In the genomic region with DNA sequence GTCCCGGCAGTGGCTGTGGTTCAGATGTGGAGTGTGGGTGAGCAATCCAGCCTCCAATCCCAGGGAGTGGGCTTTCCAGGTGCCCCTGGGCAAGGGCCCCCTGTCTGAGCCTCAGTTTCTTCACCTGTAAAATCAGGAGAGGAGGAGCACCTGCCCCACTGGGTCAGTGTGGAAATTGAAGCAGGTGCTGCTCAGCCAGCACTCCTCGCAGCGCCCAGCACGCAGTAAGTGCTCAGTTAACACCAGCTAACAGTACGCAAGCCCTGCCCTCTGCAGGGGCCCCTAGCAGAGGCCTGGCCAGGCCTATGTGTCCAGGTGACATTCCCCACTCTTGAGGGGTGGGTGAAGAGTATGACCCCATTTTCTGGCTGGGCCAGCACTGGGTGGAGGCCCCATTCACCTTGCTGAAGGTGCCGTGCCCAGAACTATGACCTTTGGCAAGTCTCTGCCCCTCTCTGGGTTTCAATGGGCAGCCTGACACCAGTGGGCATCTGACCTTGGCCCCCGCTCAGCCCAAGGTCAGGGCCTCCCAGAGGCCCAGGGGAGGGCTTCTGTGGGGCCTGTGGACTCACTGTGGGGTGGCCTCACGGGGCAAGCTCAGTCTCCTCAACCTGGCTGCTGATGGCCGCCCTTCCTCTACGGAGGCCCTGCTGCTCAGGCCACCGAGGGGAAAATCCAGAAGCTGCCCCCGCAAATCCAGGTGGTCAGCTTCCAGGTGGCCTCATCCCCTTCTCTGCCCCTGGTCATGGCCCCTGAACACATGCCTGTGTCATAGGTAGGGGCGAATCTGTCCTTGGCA, we compare ENCODE assay signal across 14 cellular contexts. TPM values are rescaled to one million over a fixed set of nuclear protein-coding genes. Genes with fewer than 3 reads are reported as not detected.
A peak's percentile ranks its signal among the peaks of the same experiment; 100 is the strongest.
DNase-seq lines count a peak whose midpoint lies in the region; ATAC-seq and TF ChIP-seq lines count a peak whose summit lies in the region.
"Had no signal": no experiment of that assay in that cellular context is flagged by ENCODE, and none has a peak within 500 bp of the region (broad histone marks: within the 10 kb centered on the region; RNA-seq: fewer than 3 reads in every experiment).

No MANE protein-coding gene starts in this region.

- no peak for DNase-seq in IMR-90
- no peak for DNase-seq in thoracic aorta (ENCODE audit: low spot score)
- no peak for DNase-seq in GM10266 (ENCODE audit: extremely low spot score)
- no peak for DNase-seq in mesenteric fat pad (ENCODE audit: low spot score)
- DNase-seq: COR-L47, dermis blood vessel endothelial cell, naive B cell, NCI-H1694 treated with DMSO at 0.1 percent for 48 hours, OCI-M1 had no signal

- H2AFZ ChIP-seq in IMR-90 (replicated peaks; ENCODE audit: low read length, poor library complexity), result no peak overlapping the region

- WGBS in IMR-90 (ENCODE audit: extremely low coverage in 2 of 2, insufficient read length in 1 of 2), 2 experiments, result 84% methylated on average over 6 of the region's 13 CpGs; no CpG with 5 or more reads in 1 of the 2 experiments

- peak overlapping the region; percentile 2 for H3K4ac ChIP-seq in IMR-90 (ENCODE audit: low read depth, low read length)

- H3K9me3 ChIP-seq in IMR-90 (ENCODE audit: control insufficient read depth, insufficient read depth, low read length), result no peaks in the 10 kb centered on the region
- no peaks in the 10 kb centered on the region for H3K9me3 ChIP-seq in muscle layer of colon (ENCODE audit: low read length)
- no peaks in the 10 kb centered on the region for H3K9me3 ChIP-seq in thoracic aorta

- H4K8ac ChIP-seq in IMR-90 (ENCODE audit: low read depth in 2 of 2, low read length in 2 of 2), result no peak overlapping the region; a peak in 1 of 4 replicates

- intact Hi-C loops in IMR-90 (cut with micrococcal nuclease), result no loop called here

- in situ Hi-C loops in IMR-90 (cut with MboI; ENCODE audit: low sequenced_read_pairs), result loop anchor here (5.0 to 25.0 kb wide), 2 partner anchors 84 to 679 kb away; a partner anchor contains a TSS

- peak overlapping the region; percentile 90; the same call in 1 of the 2 replicates for H3K4me3 ChIP-seq in IMR-90 (ENCODE audit: insufficient read depth, low read depth, low read length)
- H3K4me3 ChIP-seq in muscle layer of colon (ENCODE audit: low read depth in 1 of 2, low read length in 2 of 2), result peak overlapping the region; percentile 63 to 92
- peak overlapping the region; percentile 83 for H3K4me3 ChIP-seq in thoracic aorta

- ATAC-seq in IMR-90 (ENCODE audit: low read depth) (no peak), thoracic aorta (ENCODE audit: insufficient number of reproducible peaks, low FRiP score, low read depth) (no peak), GM18502 (IDR thresholded peaks at IDR 0.05; ENCODE audit: poor library complexity, unreplicated experiment) (no peak), GM18498 (IDR thresholded peaks at IDR 0.05; ENCODE audit: unreplicated experiment) (no peak)
- ATAC-seq: activated T-helper 17 cell treated with anti-CD3 and anti-CD28 coated beads, Interleukin-2, amount 50 U/mL, for 72 hours had no signal

- H2BK5ac ChIP-seq in IMR-90 (ENCODE audit: low read depth, low read length, poor library complexity, severe bottlenecking), result no peak overlapping the region

- H2AK5ac ChIP-seq in IMR-90 (ENCODE audit: low read depth, low read length), result peak overlapping the region; percentile 6; the same call in 1 of the 2 replicates

- H2BK120ac ChIP-seq in IMR-90 (ENCODE audit: low read depth, low read length), result no peak overlapping the region

- dilution Hi-C loops in IMR-90 (cut with HindIII; ENCODE audit: low sequenced_read_pairs, unreplicated experiment), result no loop called here

- H2BK20ac ChIP-seq in IMR-90 (ENCODE audit: low read depth, low read length), result no peak overlapping the region

- H3K9ac ChIP-seq in IMR-90 (ENCODE audit: low read depth, low read length), result peak overlapping the region; percentile 64
- peak overlapping the region; percentile 92 for H3K9ac ChIP-seq in muscle layer of colon (ENCODE audit: low read length)

- H3K4me1 ChIP-seq in IMR-90 (ENCODE audit: control insufficient read depth, insufficient read depth, low read length), result peaks cover 53% of the 10 kb centered on the region
- peaks cover 66% of the 10 kb centered on the region for H3K4me1 ChIP-seq in muscle layer of colon (ENCODE audit: insufficient read depth, low read length)
- peaks cover 45 to 71% of the 10 kb centered on the region in 2 donors for H3K4me1 ChIP-seq in thoracic aorta (ENCODE audit: control insufficient read depth in 1 of 2, low read depth in 2 of 2)

- H3K36me3 ChIP-seq in IMR-90 (ENCODE audit: control insufficient read depth, insufficient read depth, low read length) (peaks cover 34% of the 10 kb centered on the region), muscle layer of colon (ENCODE audit: insufficient read depth, low read length) (peaks cover 28% of the 10 kb centered on the region), thoracic aorta (peaks cover 17% of the 10 kb centered on the region)

- no peak overlapping the region for H3K18ac ChIP-seq in IMR-90 (ENCODE audit: low read depth, low read length)

- H3K56ac ChIP-seq in IMR-90 (ENCODE audit: extremely low read depth, insufficient read depth, low read length), result no peak overlapping the region

- H4K91ac ChIP-seq in IMR-90 (ENCODE audit: insufficient read depth, low read depth, low read length), result no peak overlapping the region

- H3K23ac ChIP-seq in IMR-90 (ENCODE audit: low read depth, low read length), result peak overlapping the region; percentile 45

- H3K9me1 ChIP-seq in IMR-90 (ENCODE audit: insufficient read depth, low read length), result peaks cover 20% of the 10 kb centered on the region

- H3K27ac ChIP-seq in IMR-90 (ENCODE audit: insufficient read depth, low read length) (peak overlapping the region; percentile 16; the same call in 1 of the 2 replicates), cingulate gyrus (ENCODE audit: low read depth, low read length) (peak overlapping the region; percentile 90), muscle layer of colon (ENCODE audit: low read depth, low read length) (peak overlapping the region; percentile 96), thoracic aorta (peak overlapping the region; percentile 80 to 84)

- H3K27me3 ChIP-seq in IMR-90 (ENCODE audit: control insufficient read depth, insufficient read depth, low read length) (no peaks in the 10 kb centered on the region), muscle layer of colon (ENCODE audit: control insufficient read depth in 1 of 2, insufficient read depth in 2 of 2, low read length in 2 of 2) (no peaks in the 10 kb centered on the region), thoracic aorta (replicated peaks; ENCODE audit: insufficient read depth) (no peaks in the 10 kb centered on the region)

- no TSS peak for BruUV-seq in IMR-90 (replicated peaks; lab: Mats Ljungman, UMichigan)

- peaks cover 64% of the 10 kb centered on the region for H4K20me1 ChIP-seq in IMR-90 (ENCODE audit: insufficient read depth, low read length)

- H2AK9ac ChIP-seq in IMR-90 (replicated peaks; ENCODE audit: low read depth, low read length, poor library complexity), result peak overlapping the region; percentile 7

- CTCF ChIA-PET in IMR-90 (lab: Yijun Ruan, JAX), result interaction anchor here (1.1 kb wide), 1 partner anchor 88 kb away, joined by 3 read pairs; no protein-coding TSS in a partner anchor

- no peak for TF ChIP-seq RAD21 in IMR-90 (IDR thresholded peaks at IDR 0.05; ENCODE audit: low read length)

- H4K5ac ChIP-seq in IMR-90 (ENCODE audit: low read depth, low read length), result no peak overlapping the region

- POLR2A ChIA-PET in IMR-90 (lab: Charles Lee; ENCODE audit: unreplicated experiment), result no interaction called here

- TF ChIP-seq CTCF in IMR-90 (conservative IDR thresholded peaks at IDR 0.05; ENCODE audit: low read depth, low read length), result no peak
- TF ChIP-seq CTCF in thoracic aorta (IDR thresholded peaks at IDR 0.05), result no peak
- TF ChIP-seq CTCF in GM10266 (IDR thresholded peaks at IDR 0.05; ENCODE audit: control insufficient read depth, insufficient read depth, low read depth, missing control alignments), result no peak

- H3K4me2 ChIP-seq in IMR-90 (ENCODE audit: low read depth, low read length), result peak overlapping the region; percentile 78

- no peak for TF ChIP-seq POLR2A in IMR-90 (IDR thresholded peaks at IDR 0.05; ENCODE audit: low read depth, low read length)

- H3K14ac ChIP-seq in IMR-90 (replicated peaks; ENCODE audit: low read depth, low read length), result peak overlapping the region; percentile 14; the same call in 1 of the 2 replicates

- no peak overlapping the region; the same call in 2 of the 3 replicates for H2BK15ac ChIP-seq in IMR-90 (ENCODE audit: low read depth, low read length)

- peaks cover 8 to 71% of the 10 kb centered on the region in 2 experiments for H3K79me1 ChIP-seq in IMR-90 (ENCODE audit: low read depth in 1 of 2, low read length in 2 of 2)

TF ChIP-seq in IMR-90, 13 proteins besides CTCF, POLR2A, EP300 and RAD21:
- TF ChIP-seq MXI1 (IDR thresholded peaks at IDR 0.05; ENCODE audit: borderline replicate concordance, low read depth, low read length), result no peak
- no peak for TF ChIP-seq RCOR1 (IDR thresholded peaks at IDR 0.05; ENCODE audit: insufficient replicate concordance, low read length)

RNA-seq across cellular contexts. Expression of a gene that starts 2.5 kb away (rescaled TPM):
- total RNA-seq in IMR-90 (2012; rRNA removed) (8.9 and 9.1 TPM in 2 replicates), thoracic aorta (10 to 100 TPM; 57.3 to 58.5 TPM), mesenteric fat pad (50.3 TPM)
- 86.2 and 108 TPM in 2 replicates for polyA plus RNA-seq in IMR-90 (2012; rRNA removed)
- 69.9 and 88.4 TPM in 2 replicates for polyA plus RNA-seq in IMR-90 (2012; cell fraction: cytosol; rRNA removed)
- 148 and 251 TPM in 2 replicates for polyA plus RNA-seq in IMR-90 (2012; cell fraction: nucleus; rRNA removed; ENCODE audit: low replicate concordance)

RNA-seq across cellular contexts. Expression of a gene that starts 37.0 kb away (rescaled TPM):
- total RNA-seq in IMR-90 (2012; rRNA removed) (1.1 and 1.3 TPM in 2 replicates), thoracic aorta (10 to 100 TPM; 11.9 to 55.6 TPM), mesenteric fat pad (2.4 TPM)
- 2.0 and 2.5 TPM in 2 replicates for polyA plus RNA-seq in IMR-90 (2012; rRNA removed)
- polyA plus RNA-seq in IMR-90 (2012; cell fraction: cytosol; rRNA removed), result 2.1 and 4.5 TPM in 2 replicates
- 2.3 and 2.9 TPM in 2 replicates for polyA plus RNA-seq in IMR-90 (2012; cell fraction: nucleus; rRNA removed; ENCODE audit: low replicate concordance)
- total RNA-seq: activated T-helper 17 cell treated with anti-CD3 and anti-CD28 coated beads, Interleukin-2, amount 50 U/mL, for 72 hours had no signal

Comparison
In these comparisons a context has a peak if more than half of its experiments do, and no peak if none do; other contexts are left out.
1. H3K27ac ChIP-seq: peak in every context shown above with its lines; median percentile 96 in muscle layer of colon; 90 in cingulate gyrus; 82 in thoracic aorta; 16 in IMR-90.